In genomic region chr5:117889592-117889991, GRCh38 we compare ENCODE assay signal across 16 cellular contexts.
DNase-seq lines count a peak whose midpoint lies in the region; ATAC-seq and TF ChIP-seq lines count a peak whose summit lies in the region.
"Had no signal": no experiment of that assay in that cellular context is flagged by ENCODE, and none has a peak within 500 bp of the region (broad histone marks: within the 10 kb centered on the region; RNA-seq: fewer than 3 reads in every experiment).

No MANE protein-coding gene starts in this region.

- no peak overlapping the region for H3K4me3 ChIP-seq in AG04449 (ENCODE audit: low read depth, low read length)
- no peak overlapping the region for H3K4me3 ChIP-seq in RWPE2 (ENCODE audit: severe bottlenecking)
- H3K4me3 ChIP-seq in fibroblast of pulmonary artery (replicated peaks; ENCODE audit: low read depth, low read length) = no peak overlapping the region
- no peak overlapping the region for H3K4me3 ChIP-seq in H7 (ENCODE audit: insufficient read depth, low read depth, low read length)
- H3K4me3 ChIP-seq: body of pancreas, PC-9, thyroid gland had no signal

- no peaks in the 10 kb centered on the region for H3K4me1 ChIP-seq in RWPE2 (ENCODE audit: insufficient read depth, poor library complexity, severe bottlenecking)
- H3K4me1 ChIP-seq: body of pancreas, psoas muscle, thyroid gland had no signal

- peaks cover 4 to 22% of the 10 kb centered on the region in 2 donors for H3K9me3 Mint-ChIP-seq in activated naive CD4-positive, alpha-beta T cell treated with anti-CD3 and anti-CD28 coated beads, Interleukin-2, amount 50 U/mL, for 72 hours

- TF ChIP-seq CTCF in AG04449 (IDR thresholded peaks at IDR 0.05; ENCODE audit: insufficient read depth, low read length, missing control alignments) (no peak), RWPE2 (IDR thresholded peaks at IDR 0.05; ENCODE audit: poor library complexity, severe bottlenecking) (no peak), fibroblast of pulmonary artery (IDR thresholded peaks at IDR 0.05; ENCODE audit: low read length, missing control alignments) (no peak)

- CTCF ChIA-PET in AG04449 (lab: Yijun Ruan, JAX) = no interaction called here

- H3K27ac ChIP-seq in RWPE2 (ENCODE audit: poor library complexity, severe bottlenecking) = no peak overlapping the region
- H3K27ac ChIP-seq: body of pancreas, PC-9, psoas muscle, thyroid gland had no signal

- no peaks in the 10 kb centered on the region for H3K27me3 ChIP-seq in RWPE2 (ENCODE audit: insufficient read depth, poor library complexity, severe bottlenecking)
- no peaks in the 10 kb centered on the region for H3K27me3 ChIP-seq in H7 (ENCODE audit: control insufficient read depth, insufficient read depth, low read length)
- H3K27me3 ChIP-seq: body of pancreas, thyroid gland had no signal

- no peaks in the 10 kb centered on the region for H3K36me3 Mint-ChIP-seq in activated naive CD4-positive, alpha-beta T cell treated with anti-CD3 and anti-CD28 coated beads, Interleukin-2, amount 50 U/mL, for 72 hours

- DNase-seq in AG04449 (ENCODE audit: low read depth, low spot score) = peak; percentile 12
- DNase-seq in H4 (ENCODE audit: low spot score) = peak; percentile 61
- DNase-seq in RWPE2 (ENCODE audit: low spot score) = no peak
- peak; percentile 71 for DNase-seq in fibroblast of pulmonary artery (ENCODE audit: low read depth)
- no peak for DNase-seq in H7
- no peak for DNase-seq in effector CD8-positive, alpha-beta T cell (lab: John Stamatoyannopoulos, UW)
- DNase-seq in activated naive CD4-positive, alpha-beta T cell treated with anti-CD3 and anti-CD28 coated beads, Interleukin-2, amount 50 U/mL, for 72 hours (ENCODE audit: low spot score in 2 of 2) = no peak
- DNase-seq: activated CD4-positive, alpha-beta T cell treated with anti-CD3 and anti-CD28 coated beads for 4 hours; body of pancreas; effector memory CD4-positive, alpha-beta T cell; NCI-H1694 treated with DMSO at 0.1 percent for 48 hours; NCI-H524 treated with DMSO at 0.1 percent for 48 hours; PC-9; psoas muscle; thyroid gland had no signal

- ATAC-seq in RWPE2 (ENCODE audit: low read depth) (0 out of 3 replicates have a peak, but pooled peaks have one; percentile 29), GM21723 (IDR thresholded peaks at IDR 0.05; ENCODE audit: unreplicated experiment) (no peak)
- no peak for ATAC-seq in activated naive CD4-positive, alpha-beta T cell treated with anti-CD3 and anti-CD28 coated beads, Interleukin-2, amount 50 U/mL, for 72 hours
- ATAC-seq: body of pancreas, psoas muscle had no signal

- POLR2A ChIA-PET in AG04449 (lab: Yijun Ruan, JAX) = no interaction called here

- H3K36me3 ChIP-seq in RWPE2 (ENCODE audit: low read depth) = no peaks in the 10 kb centered on the region
- H3K36me3 ChIP-seq in H7 (replicated peaks; ENCODE audit: control insufficient read depth, insufficient read depth, low read length) = no peaks in the 10 kb centered on the region
- H3K36me3 ChIP-seq: thyroid gland had no signal

- no peaks in the 10 kb centered on the region for H3K9me3 ChIP-seq in RWPE2 (ENCODE audit: severe bottlenecking)
- H3K9me3 ChIP-seq: body of pancreas, psoas muscle, thyroid gland had no signal

- no peak overlapping the region for H3K27ac Mint-ChIP-seq in activated naive CD4-positive, alpha-beta T cell treated with anti-CD3 and anti-CD28 coated beads, Interleukin-2, amount 50 U/mL, for 72 hours

Comparison
In these comparisons a context has a peak if more than half of its experiments do, and no peak if none do; other contexts are left out.
1. DNase-seq: peak in AG04449 (single experiment), H4 (single experiment) and fibroblast of pulmonary artery (single experiment); none in RWPE2 (single experiment), H7 (single experiment), effector CD8-positive, alpha-beta T cell (single experiment) and activated naive CD4-positive, alpha-beta T cell treated with anti-CD3 and anti-CD28 coated beads, Interleukin-2, amount 50 U/mL, for 72 hours (0 of 2).